Comparison of ENCODE assay signal across 2 cellular contexts in genomic region chr6:132684267-132684666, GRCh38.
TF ChIP-seq lines count a peak whose summit lies in the region.

No MANE protein-coding gene starts in this region.

TF ChIP-seq in GM23338, 12 proteins besides CTCF, POLR2A, EP300 and RAD21:
- TF ChIP-seq JUNB (IDR thresholded peaks at IDR 0.05; ENCODE audit: unreplicated experiment) (no peak), EZH2 (IDR thresholded peaks at IDR 0.05; ENCODE audit: low read depth, unreplicated experiment) (no peak), ZNF114 (CRISPR knock-in tag; IDR thresholded peaks at IDR 0.05) (no peak), ZNF462 (CRISPR knock-in tag; IDR thresholded peaks at IDR 0.05) (no peak), ZNF331 (CRISPR knock-in tag; IDR thresholded peaks at IDR 0.05; ENCODE audit: low read depth) (no peak), NANOG (IDR thresholded peaks at IDR 0.05; ENCODE audit: borderline replicate concordance) (no peak), POLR2AphosphoS5 (IDR thresholded peaks at IDR 0.05; ENCODE audit: low read depth) (no peak), REST (IDR thresholded peaks at IDR 0.05; ENCODE audit: unreplicated experiment) (no peak), EZH2phosphoT487 (IDR thresholded peaks at IDR 0.05; ENCODE audit: unreplicated experiment) (no peak), ETS1 (IDR thresholded peaks at IDR 0.05) (no peak), STAT1 (IDR thresholded peaks at IDR 0.05; ENCODE audit: unreplicated experiment) (no peak)

TF ChIP-seq in H1, 55 proteins besides CTCF, POLR2A, EP300 and RAD21:
- TF ChIP-seq SIN3A (conservative IDR thresholded peaks at IDR 0.05 in 1 of 2, IDR thresholded peaks at IDR 0.05 in 1 of 2; ENCODE audit: low read depth in 1 of 2, low read length in 2 of 2): no peak
- no peak for TF ChIP-seq JUN (IDR thresholded peaks at IDR 0.05; ENCODE audit: low read depth, low read length)
- TF ChIP-seq CHD1 (IDR thresholded peaks at IDR 0.05; ENCODE audit: low read depth, low read length): no peak
